ENCODE assay signal across 8 cellular contexts in genomic region chr11:68213135-68213515, GRCh38. TPM values are rescaled to one million over a fixed set of nuclear protein-coding genes. Genes with fewer than 3 reads are reported as not detected.
A peak's percentile ranks its signal among the peaks of the same experiment; 100 is the strongest.
DNase-seq lines count a peak whose midpoint lies in the region; TF ChIP-seq lines count a peak whose summit lies in the region.

KMT5B (minus strand) TSS chr11:68213296; CDS start chr11:68190076, 23,220 bp downstream.

- TF ChIP-seq EP300 in suprapubic skin (IDR thresholded peaks at IDR 0.05), result no peak

- 0% methylated on average over 1 of the region's 60 CpGs for WGBS in suprapubic skin

- H3K36me3 ChIP-seq in MG63, result no peaks in the 10 kb centered on the region
- no peaks in the 10 kb centered on the region for H3K36me3 ChIP-seq in fibroblast of lung (ENCODE audit: control insufficient read depth, insufficient read depth, low read length)
- H3K36me3 ChIP-seq in suprapubic skin, result no peaks in the 10 kb centered on the region

- H3K27ac ChIP-seq in fibroblast of lung (ENCODE audit: insufficient read depth, low read length), result peak within 1 kb of the TSS; percentile 94
- peak within 1 kb of the TSS; percentile 100 for H3K27ac ChIP-seq in suprapubic skin

- no peaks in the 10 kb centered on the region for H3K36me3 Mint-ChIP-seq in nephron (ENCODE audit: low read depth)

- no peaks in the 10 kb centered on the region for H3K4me1 ChIP-seq in fibroblast of lung (ENCODE audit: control insufficient read depth, extremely low read depth, insufficient read depth, low read length)
- H3K4me1 ChIP-seq in suprapubic skin, result peaks cover 64% of the 10 kb centered on the region

- TF ChIP-seq POLR2A in suprapubic skin (IDR thresholded peaks at IDR 0.05), result no peak

- peaks cover 14% of the 10 kb centered on the region for H3K27me3 Mint-ChIP-seq in nephron (ENCODE audit: low read depth)

- H3K4me3 Mint-ChIP-seq in nephron, result peak within 1 kb of the TSS; percentile 95 to 99 (median 95)

- H3K4me1 Mint-ChIP-seq in nephron, result peaks cover 46% of the 10 kb centered on the region

- H3K27me3 ChIP-seq in MG63 (no peaks in the 10 kb centered on the region), fibroblast of lung (ENCODE audit: control insufficient read depth, insufficient read depth, low read length) (peaks cover 11% of the 10 kb centered on the region), suprapubic skin (no peaks in the 10 kb centered on the region)

- H3K4me2 ChIP-seq in fibroblast of lung (ENCODE audit: extremely low read depth, insufficient read depth, low read length), result peak within 1 kb of the TSS; percentile 64

- no peak for TF ChIP-seq CTCF in GM20000 (IDR thresholded peaks at IDR 0.05; ENCODE audit: extremely low read depth, missing control alignments)
- TF ChIP-seq CTCF in fibroblast of lung (conservative IDR thresholded peaks at IDR 0.05 in 1 of 2, IDR thresholded peaks at IDR 0.05 in 1 of 2; ENCODE audit: low read depth in 1 of 2, low read length in 2 of 2), result no peak
- TF ChIP-seq CTCF in nephron (IDR thresholded peaks at IDR 0.05; ENCODE audit: unreplicated experiment in 3 of 3), result no peak
- no peak for TF ChIP-seq CTCF in suprapubic skin (IDR thresholded peaks at IDR 0.05)

- no peaks in the 10 kb centered on the region for H3K9me3 Mint-ChIP-seq in nephron

- peak within 1 kb of the TSS; percentile 91 to 98 (median 94) for H3K27ac Mint-ChIP-seq in nephron

- H3K9me3 ChIP-seq in MG63, result no peaks in the 10 kb centered on the region
- no peaks in the 10 kb centered on the region for H3K9me3 ChIP-seq in fibroblast of lung (ENCODE audit: control insufficient read depth, insufficient read depth, low read depth, low read length)
- no peaks in the 10 kb centered on the region for H3K9me3 ChIP-seq in suprapubic skin

- H4K20me1 ChIP-seq in fibroblast of lung (ENCODE audit: control insufficient read depth, extremely low read depth, insufficient read depth, low read length), result peaks cover 7% of the 10 kb centered on the region

- H2AFZ ChIP-seq in fibroblast of lung (ENCODE audit: low read length), result peak within 1 kb of the TSS; percentile 62

- DNase-seq in AG20443 (ENCODE audit: low spot score) (peak; percentile 62), GM20000 (ENCODE audit: low spot score) (peak; percentile 76), MG63 (no peak), fibroblast of lung (ENCODE audit: low read depth in 2 of 2) (peak in 1 of 2 donors; percentile 71), suprapubic skin (ENCODE audit: low spot score in 2 of 2) (no peak)
- peak in 2 of 3 experiments; percentile 6 to 36 for DNase-seq in activated CD8-positive, alpha-beta memory T cell treated with anti-CD3 and anti-CD28 coated beads for 48 hours (ENCODE audit: low read depth in 2 of 3, low spot score in 2 of 3)
- DNase-seq in NK-92 treated with Interleukin-12 subunit alpha and Interleukin-12 subunit beta, amount 100 ng/mL, for 24 hours (lab: John Stamatoyannopoulos, UW), result no peak

- H3K9ac ChIP-seq in fibroblast of lung (ENCODE audit: insufficient read depth, low read length), result peak within 1 kb of the TSS; percentile 92

- H3K79me2 ChIP-seq in fibroblast of lung (ENCODE audit: control insufficient read depth, insufficient read depth, low read length), result peaks cover 37% of the 10 kb centered on the region

- peak within 1 kb of the TSS; percentile 94 for H3K4me3 ChIP-seq in MG63
- peak within 1 kb of the TSS; percentile 83 to 96 (median 92) for H3K4me3 ChIP-seq in fibroblast of lung (replicated peaks in 1 of 4; ENCODE audit: control extremely low read depth in 1 of 4, insufficient read depth in 1 of 4, low read depth in 3 of 4, low read length in 4 of 4)
- peak within 1 kb of the TSS; percentile 75 for H3K4me3 ChIP-seq in suprapubic skin

RNA-seq across cellular contexts. Expression of gene KMT5B, which starts in this region (rescaled TPM):
- total RNA-seq in MG63 (2014; rRNA removed; shearing (Covaris generic); ENCODE audit: low replicate concordance), result 4.7 and 13.8 TPM in 2 replicates
- total RNA-seq in fibroblast of lung (23.4 and 24.3 TPM in 2 replicates), suprapubic skin (10 to 100 TPM; 27.2 to 40.5 (median 33.3) TPM)
- polyA plus RNA-seq in fibroblast of lung, result 9.3 and 13.0 TPM in 2 replicates
- 14.8 and 19.5 TPM in 2 replicates for polyA plus RNA-seq in fibroblast of lung (2012)
- polyA minus RNA-seq in fibroblast of lung (ENCODE audit: low replicate concordance), result 4.2 and 4.6 TPM in 2 replicates

Comparison
In these comparisons a context has a peak if more than half of its experiments do, and no peak if none do; other contexts are left out.
1. DNase-seq: peak in AG20443 (single experiment), GM20000 (single experiment) and activated CD8-positive, alpha-beta memory T cell treated with anti-CD3 and anti-CD28 coated beads for 48 hours (2 of 3); none in MG63 (single experiment), suprapubic skin (0 of 2) and NK-92 treated with Interleukin-12 subunit alpha and Interleukin-12 subunit beta, amount 100 ng/mL, for 24 hours (single experiment).
2. Peak in every context shown above with its lines, with median percentiles within 50 percentile points of each other: H3K4me3 ChIP-seq.